ENCODE assay signal across 23 cellular contexts in the genomic region with DNA sequence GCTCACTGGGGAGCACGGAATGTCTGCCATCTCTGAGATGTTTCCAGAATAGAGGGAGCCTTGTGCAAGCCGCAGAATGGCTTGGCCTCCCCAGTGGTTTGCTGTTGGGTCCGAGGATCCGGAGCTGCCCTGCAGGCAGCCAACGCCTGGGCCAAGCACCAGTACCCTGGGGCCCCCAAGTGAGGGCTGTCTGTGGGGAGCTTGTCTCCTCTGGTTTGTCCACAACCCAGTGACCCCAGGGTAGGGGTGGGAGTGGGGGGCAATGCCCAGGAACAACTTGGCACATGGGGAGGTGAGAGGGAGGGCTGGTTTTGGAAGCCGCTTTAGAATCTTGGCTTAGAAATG.
DNase-seq lines count a peak whose midpoint lies in the region; FAIRE-seq and TF ChIP-seq lines count a peak whose summit lies in the region.
"Had no signal": no experiment of that assay in that cellular context is flagged by ENCODE, and none has a peak within 500 bp of the region (broad histone marks: within the 10 kb centered on the region; RNA-seq: fewer than 3 reads in every experiment).

No MANE protein-coding gene starts in this region.

- no peaks in the 10 kb centered on the region for H3K9me1 ChIP-seq in keratinocyte (ENCODE audit: control insufficient read depth, extremely low read depth, insufficient read depth, low read length)

- H3K27ac Mint-ChIP-seq in MCF 10A (ENCODE audit: low read depth, unreplicated experiment) = peak overlapping the region; percentile 79
- H3K27ac Mint-ChIP-seq in activated T-cell treated with anti-CD3 and anti-CD28 coated beads, Interleukin-2, amount 50 U/mL, for 24 hours = no peak overlapping the region
- H3K27ac Mint-ChIP-seq: activated CD8-positive, alpha-beta T cell treated with anti-CD3 and anti-CD28 coated beads, Interleukin-2, amount 10 ng/mL, durations not matched to agents 7 days and 5 days; B cell had no signal

- peak overlapping the region; percentile 59 for H2AFZ ChIP-seq in keratinocyte (ENCODE audit: control insufficient read depth, low read length)

- no peaks in the 10 kb centered on the region for H3K27me3 Mint-ChIP-seq in MCF 10A (ENCODE audit: insufficient read depth, unreplicated experiment)
- H3K27me3 Mint-ChIP-seq in activated T-cell treated with anti-CD3 and anti-CD28 coated beads, Interleukin-2, amount 50 U/mL, for 24 hours = no peaks in the 10 kb centered on the region
- H3K27me3 Mint-ChIP-seq: B cell had no signal

- H3K79me2 ChIP-seq in keratinocyte (ENCODE audit: control insufficient read depth, insufficient read depth, low read length) = no peaks in the 10 kb centered on the region

- POLR2A ChIA-PET in MCF 10A (lab: Yijun Ruan, JAX) = interaction anchor here (0.6 to 1.3 kb wide), 3 partner anchors 10 to 136 kb away, joined by 3 to 4 read pairs (median 3); no protein-coding TSS in a partner anchor

- DNase-seq in MCF 10A (ENCODE audit: unreplicated experiment) = no peak
- DNase-seq in keratinocyte (ENCODE audit: low read depth, low spot score) = no peak
- no peak for DNase-seq in C1 segment of cervical spinal cord (lab: John Stamatoyannopoulos, UW)
- DNase-seq in GM12891 (ENCODE audit: insufficient read length, low spot score) = no peak
- no peak for DNase-seq in NAMALWA (ENCODE audit: low spot score)
- DNase-seq in activated T-cell treated with anti-CD3 and anti-CD28 coated beads, Interleukin-2, amount 50 U/mL, for 24 hours = no peak
- DNase-seq: activated CD8-positive, alpha-beta T cell treated with anti-CD3 and anti-CD28 coated beads, Interleukin-2, amount 10 ng/mL, durations not matched to agents 7 days and 5 days; activated naive CD4-positive, alpha-beta T cell treated with Interleukin-2 at 50 U/mL for 16 hours; gastrocnemius medialis; kidney; lower lobe of right lung; NCI-H510A treated with DMSO at 0.1 percent for 48 hours; NK-92 treated with Interleukin-12 subunit alpha and Interleukin-12 subunit beta, amount 100 ng/mL, for 24 hours; occipital lobe; stimulated activated CD4-positive, alpha-beta T cell treated with anti-CD3 and anti-CD28 coated beads, Interleukin-12 subunit alpha, Interleukin-12 subunit beta, amount 100 ng/mL, for 4 hours had no signal

- BruUV-seq in MCF 10A (replicated peaks; lab: Mats Ljungman, UMichigan) = no TSS peak

- peaks cover 30% of the 10 kb centered on the region for H3K4me1 Mint-ChIP-seq in MCF 10A (ENCODE audit: insufficient read depth, unreplicated experiment)
- peaks cover 22% of the 10 kb centered on the region for H3K4me1 Mint-ChIP-seq in activated T-cell treated with anti-CD3 and anti-CD28 coated beads, Interleukin-2, amount 50 U/mL, for 24 hours (ENCODE audit: low read depth)

- H3K4me3 ChIP-seq in BLaER1 = no peak overlapping the region
- H3K4me3 ChIP-seq in HUES64 (ENCODE audit: low read length) = no peak overlapping the region
- H3K4me3 ChIP-seq in keratinocyte (ENCODE audit: control insufficient read depth in 2 of 3, extremely low read depth in 1 of 3, insufficient read depth in 2 of 3, low read depth in 1 of 3, low read length in 3 of 3) = no peak overlapping the region
- H3K4me3 ChIP-seq: cardiac muscle cell, gastrocnemius medialis, lower lobe of right lung, MG63 had no signal

- peaks cover 9% of the 10 kb centered on the region for H3K4me1 ChIP-seq in BLaER1
- peaks cover 29% of the 10 kb centered on the region for H3K4me1 ChIP-seq in HUES64 (ENCODE audit: insufficient read depth, low read length)
- H3K4me1 ChIP-seq in keratinocyte (ENCODE audit: control insufficient read depth, extremely low read depth, insufficient read depth, low read length) = peaks cover 31% of the 10 kb centered on the region
- H3K4me1 ChIP-seq: gastrocnemius medialis had no signal

- intact Hi-C loops in MCF 10A (cut with micrococcal nuclease) = no loop called here

- no peak overlapping the region for H3K9ac ChIP-seq in BLaER1
- H3K9ac ChIP-seq in HUES64 (ENCODE audit: low read depth, low read length) = peak overlapping the region; percentile 45; the same call in 1 of the 2 replicates
- H3K9ac ChIP-seq in keratinocyte (ENCODE audit: control insufficient read depth, extremely low read depth, insufficient read depth, low read length) = no peak overlapping the region

- dilution Hi-C loops in keratinocyte (cut with MboI; ENCODE audit: extremely low pct_ligation_motif_present, low sequenced_read_pairs) = no loop called here

- 80% methylated on average over 6 of the region's 6 CpGs for WGBS in HUES64

- H3K9me3 Mint-ChIP-seq in MCF 10A (ENCODE audit: unreplicated experiment) = peaks cover 8% of the 10 kb centered on the region
- peaks cover 4% of the 10 kb centered on the region for H3K9me3 Mint-ChIP-seq in activated T-cell treated with anti-CD3 and anti-CD28 coated beads, Interleukin-2, amount 50 U/mL, for 24 hours

- H3K27ac ChIP-seq in BLaER1 (peak overlapping the region; percentile 8; the same call in 1 of the 2 replicates), HUES64 (ENCODE audit: low read depth, low read length) (peak overlapping the region; percentile 96), keratinocyte (ENCODE audit: control insufficient read depth, insufficient read depth, low read length) (peak overlapping the region; percentile 61)
- H3K27ac ChIP-seq: cardiac muscle cell, gastrocnemius medialis, HL-60, lower lobe of right lung had no signal

- no peaks in the 10 kb centered on the region for H4K20me1 ChIP-seq in BLaER1
- no peaks in the 10 kb centered on the region for H4K20me1 ChIP-seq in keratinocyte (ENCODE audit: control insufficient read depth, extremely low read depth, insufficient read depth, low read length)

- FAIRE-seq in keratinocyte (lab: Jason Lieb, UNC) (no peak), GM12891 (lab: Jason Lieb, UNC) (no peak)
- FAIRE-seq: A204.1, kidney, RCC 7860 had no signal

- no peak overlapping the region for H3K4me3 Mint-ChIP-seq in MCF 10A (ENCODE audit: unreplicated experiment)
- H3K4me3 Mint-ChIP-seq in activated T-cell treated with anti-CD3 and anti-CD28 coated beads, Interleukin-2, amount 50 U/mL, for 24 hours = no peak overlapping the region
- H3K4me3 Mint-ChIP-seq: activated CD8-positive, alpha-beta T cell treated with anti-CD3 and anti-CD28 coated beads, Interleukin-2, amount 10 ng/mL, durations not matched to agents 7 days and 5 days; B cell had no signal

- H3K36me3 ChIP-seq in BLaER1 (no peaks in the 10 kb centered on the region), HUES64 (ENCODE audit: insufficient read depth, low read length) (no peaks in the 10 kb centered on the region), keratinocyte (ENCODE audit: control insufficient read depth in 2 of 2, extremely low read depth in 1 of 2, insufficient read depth in 2 of 2, low read length in 2 of 2) (no peaks in the 10 kb centered on the region)
- H3K36me3 ChIP-seq: cardiac muscle cell, gastrocnemius medialis, lower lobe of right lung, MG63 had no signal

- CTCF ChIA-PET in MCF 10A (lab: Yijun Ruan, JAX) = interaction anchor here (0.9 kb wide), 1 partner anchor 94 kb away, joined by 3 read pairs; no protein-coding TSS in a partner anchor

- H3K9me3 ChIP-seq in BLaER1 = peaks cover 14% of the 10 kb centered on the region
- H3K9me3 ChIP-seq in HUES64 (ENCODE audit: insufficient read depth, low read depth, low read length) = peaks cover 9% of the 10 kb centered on the region
- H3K9me3 ChIP-seq in keratinocyte (ENCODE audit: control insufficient read depth, low read depth, low read length) = peaks cover 6% of the 10 kb centered on the region
- H3K9me3 ChIP-seq: gastrocnemius medialis, lower lobe of right lung had no signal

- peak overlapping the region; percentile 20; the same call in 1 of the 2 replicates for H3K4me2 ChIP-seq in BLaER1
- peak overlapping the region; percentile 54 for H3K4me2 ChIP-seq in keratinocyte (ENCODE audit: control insufficient read depth, extremely low read depth, insufficient read depth, low read depth, low read length)

- no peak for TF ChIP-seq POLR2A in GM12891 (IDR thresholded peaks at IDR 0.05; ENCODE audit: low read depth, low read length)

- H3K36me3 Mint-ChIP-seq in MCF 10A (ENCODE audit: insufficient read depth, unreplicated experiment) = no peaks in the 10 kb centered on the region
- peaks cover 3% of the 10 kb centered on the region for H3K36me3 Mint-ChIP-seq in activated T-cell treated with anti-CD3 and anti-CD28 coated beads, Interleukin-2, amount 50 U/mL, for 24 hours (ENCODE audit: low read depth)

- no peaks in the 10 kb centered on the region for H3K27me3 ChIP-seq in BLaER1
- H3K27me3 ChIP-seq in HUES64 (ENCODE audit: insufficient read depth, low read length) = no peaks in the 10 kb centered on the region
- H3K27me3 ChIP-seq in keratinocyte (ENCODE audit: control insufficient read depth, extremely low read depth, insufficient read depth, low read length) = no peaks in the 10 kb centered on the region
- H3K27me3 ChIP-seq: cardiac muscle cell, gastrocnemius medialis, MG63 had no signal

- TF ChIP-seq CTCF in MCF 10A (IDR thresholded peaks at IDR 0.05; ENCODE audit: unreplicated experiment) = no peak
- TF ChIP-seq CTCF in keratinocyte (optimal IDR thresholded peaks at IDR 0.05 in 1 of 3, IDR thresholded peaks at IDR 0.05 in 1 of 3, conservative IDR thresholded peaks at IDR 0.05 in 1 of 3; ENCODE audit: extremely low read depth in 1 of 3, insufficient read depth in 2 of 3, low read length in 3 of 3) = no peak

TF ChIP-seq in GM12891, 5 proteins besides CTCF, POLR2A, EP300 and RAD21:
- TF ChIP-seq TAF1 (IDR thresholded peaks at IDR 0.05; ENCODE audit: low read depth, low read length) = no peak
- TF ChIP-seq POLR2AphosphoS5 (IDR thresholded peaks at IDR 0.05; ENCODE audit: low read depth, low read length) = no peak

Comparison
In these comparisons a context has a peak if more than half of its experiments do, and no peak if none do; other contexts are left out.
1. H3K27ac ChIP-seq: peak in every context shown above with its lines; median percentile 96 in HUES64; 61 in keratinocyte; 8 in BLaER1.